In the genomic region with DNA sequence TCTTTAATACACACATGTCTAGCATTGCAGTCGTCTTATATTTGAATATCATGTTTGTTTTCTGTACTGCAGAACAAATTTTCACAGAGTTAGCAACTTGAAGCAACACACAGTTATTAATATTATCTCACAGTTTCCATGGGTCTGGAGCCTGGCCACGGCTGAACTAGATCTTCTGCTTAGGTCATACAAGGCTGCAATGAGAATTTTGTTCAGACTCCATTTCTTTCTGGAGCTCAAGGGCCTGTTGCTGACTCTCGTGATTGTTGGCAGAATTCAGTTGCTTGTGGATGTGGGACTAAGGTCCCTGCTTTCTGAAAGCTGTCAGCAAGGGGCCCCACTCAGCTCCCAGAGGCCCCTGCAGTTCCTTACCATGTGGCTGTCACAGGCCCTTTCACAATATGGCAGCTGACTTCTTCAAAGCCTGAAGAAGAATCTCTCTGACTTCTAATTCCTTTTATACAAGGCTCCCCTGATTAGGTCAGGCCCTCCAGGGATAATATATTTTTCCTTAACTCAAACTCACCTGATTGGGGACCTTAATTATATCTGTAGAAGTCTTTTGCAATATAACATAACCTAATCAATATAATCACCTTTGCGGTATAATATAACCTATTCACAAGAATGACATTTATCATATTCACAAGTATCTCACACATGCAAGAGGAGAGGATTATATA, we compare ENCODE assay signal across 20 cellular contexts.
"Had no signal": no experiment of that assay in that cellular context is flagged by ENCODE, and none has a peak within 500 bp of the region (broad histone marks: within the 10 kb centered on the region; RNA-seq: fewer than 3 reads in every experiment).

No MANE protein-coding gene starts in this region.

- ATAC-seq: foreskin keratinocyte; left lung; mucosa of descending colon; naive thymus-derived CD8-positive, alpha-beta T cell; stimulated activated memory B cell treated with anti-CD40 and anti-IgM and Interleukin-4, amounts not matched to agents 10 μg/mL and 1 μg/mL and 100 μg/mL, for 72 hours; upper lobe of right lung had no signal

- H3K9me3 ChIP-seq: left lung, mucosa of descending colon, neutrophil, spleen, testis, tibial nerve, upper lobe of right lung, vagina had no signal

- H3K27ac ChIP-seq: coronary artery, foreskin keratinocyte, left lung, neutrophil, spleen, testis, tibial nerve, upper lobe of right lung, vagina had no signal

- H3K36me3 ChIP-seq: neutrophil had no signal

- H3K27me3 ChIP-seq: foreskin keratinocyte, left lung, neutrophil, spleen, testis, tibial nerve, upper lobe of right lung, vagina had no signal

- H3K4me3 ChIP-seq: coronary artery, left lung, mucosa of descending colon, spleen, testis, tibial nerve, upper lobe of right lung, vagina had no signal

- DNase-seq: effector CD4-positive, alpha-beta T cell; endodermal cell; foreskin keratinocyte; head of caudate nucleus; hypothalamus; islet precursor cell; left lung; mucosa of descending colon; naive thymus-derived CD8-positive, alpha-beta T cell; spleen; stimulated activated CD4-positive, alpha-beta T cell treated with anti-CD3 and anti-CD28 coated beads, Interleukin-15, amount 100 ng/mL, for 24 hours; stimulated activated CD4-positive, alpha-beta T cell treated with anti-CD3 and anti-CD28 coated beads, Interleukin-1b, Interleukin-23, amount 100 ng/mL, for 48 hours; stimulated activated CD4-positive, alpha-beta T cell treated with anti-CD3 and anti-CD28 coated beads, Interleukin-4, amount 100 ng/mL, for 24 hours; testis; upper lobe of right lung had no signal

- H3K4me1 ChIP-seq: left lung, spleen, testis, upper lobe of right lung, vagina had no signal
